1 cellular context compared by ENCODE assay signal in genomic region chr20:62219992-62220665, GRCh38.
TF ChIP-seq lines count a peak whose summit lies in the region.

Gene HRH3 (minus strand): TSS chr20:62220278. CDS start chr20:62219970, 308 bp downstream.

TF ChIP-seq in K562, 482 proteins besides CTCF, POLR2A, EP300 and RAD21 (continued from another document and continues in another):
- TF ChIP-seq ZNF655 (CRISPR knock-in tag; IDR thresholded peaks at IDR 0.05) (no peak), TARDBP (IDR thresholded peaks at IDR 0.05) (no peak), ZNF512 (tag; IDR thresholded peaks at IDR 0.05) (no peak), CREB5 (CRISPR knock-in tag; IDR thresholded peaks at IDR 0.05) (no peak), ZNF23 (CRISPR knock-in tag; IDR thresholded peaks at IDR 0.05) (no peak), SMC3 (conservative IDR thresholded peaks at IDR 0.05; ENCODE audit: insufficient read depth, low read depth, low read length) (no peak), E2F4 (CRISPR knock-in tag; IDR thresholded peaks at IDR 0.05; ENCODE audit: low read depth) (no peak), ZNF232 (CRISPR knock-in tag; IDR thresholded peaks at IDR 0.05) (no peak), THAP7 (CRISPR knock-in tag; IDR thresholded peaks at IDR 0.05) (no peak), ESRRA (IDR thresholded peaks at IDR 0.05; ENCODE audit: borderline replicate concordance, low read depth) (no peak), HMG20B (CRISPR knock-in tag; IDR thresholded peaks at IDR 0.05) (no peak), PBX2 (CRISPR knock-in tag; IDR thresholded peaks at IDR 0.05; ENCODE audit: low read depth) (no peak), PBX2 (tag; conservative IDR thresholded peaks at IDR 0.05; ENCODE audit: low read depth) (no peak), ZNF644 (tag; IDR thresholded peaks at IDR 0.05; ENCODE audit: low read depth) (no peak), ZNF217 (CRISPR knock-in tag; IDR thresholded peaks at IDR 0.05) (no peak), PHF21A (IDR thresholded peaks at IDR 0.05; ENCODE audit: borderline replicate concordance, low read depth) (no peak), BCLAF1 (IDR thresholded peaks at IDR 0.05; ENCODE audit: borderline replicate concordance in 1 of 2, control insufficient read depth in 1 of 2, low read depth in 2 of 2, low read length in 1 of 2) (no peak), HDAC6 (IDR thresholded peaks at IDR 0.05; ENCODE audit: low read depth, low read length) (no peak), BRD4 (IDR thresholded peaks at IDR 0.05) (no peak), SIN3A (IDR thresholded peaks at IDR 0.05; ENCODE audit: borderline replicate concordance in 2 of 2, control insufficient read depth in 1 of 2, low read depth in 2 of 2, low read length in 2 of 2) (peak; percentile 72 to 94; a peak in 3 of 4 replicates), NFATC3 (IDR thresholded peaks at IDR 0.05) (no peak), MAZ (CRISPR knock-in tag; conservative IDR thresholded peaks at IDR 0.05 in 1 of 2, IDR thresholded peaks at IDR 0.05 in 1 of 2) (peak in 1 of 2 experiments; percentile 23; a peak in 1 of 4 replicates), ZNF592 (IDR thresholded peaks at IDR 0.05) (no peak), ERF (CRISPR knock-in tag; IDR thresholded peaks at IDR 0.05) (no peak), RUNX1 (IDR thresholded peaks at IDR 0.05; ENCODE audit: low read depth) (no peak), RBM14 (IDR thresholded peaks at IDR 0.05; ENCODE audit: borderline replicate concordance, insufficient read depth, low read depth, low read length) (no peak), E2F6 (IDR thresholded peaks at IDR 0.05; ENCODE audit: borderline replicate concordance in 1 of 2, extremely low read depth in 1 of 2, insufficient read depth in 1 of 2, insufficient read length in 1 of 2, low read depth in 1 of 2, low read length in 1 of 2, poor library complexity in 1 of 2, severe bottlenecking in 1 of 2) (peak in 1 of 2 experiments; percentile 54), NBN (IDR thresholded peaks at IDR 0.05; ENCODE audit: low read depth) (no peak), EHMT2 (IDR thresholded peaks at IDR 0.05) (peak; percentile 83), ZMIZ1 (IDR thresholded peaks at IDR 0.05; ENCODE audit: low read depth in 2 of 2, low read length in 2 of 2) (no peak), ARID3B (CRISPR knock-in tag; IDR thresholded peaks at IDR 0.05; ENCODE audit: borderline replicate concordance) (no peak), ZBTB1 (CRISPR knock-in tag; IDR thresholded peaks at IDR 0.05; ENCODE audit: borderline replicate concordance, low read depth) (0 out of 2 replicates have a peak, but pooled peaks have one; percentile 41), ZFPM2 (CRISPR knock-in tag; IDR thresholded peaks at IDR 0.05) (no peak), KLF10 (CRISPR knock-in tag; IDR thresholded peaks at IDR 0.05) (no peak)
